ENCODE assay signal across 6 cellular contexts in the genomic region with DNA sequence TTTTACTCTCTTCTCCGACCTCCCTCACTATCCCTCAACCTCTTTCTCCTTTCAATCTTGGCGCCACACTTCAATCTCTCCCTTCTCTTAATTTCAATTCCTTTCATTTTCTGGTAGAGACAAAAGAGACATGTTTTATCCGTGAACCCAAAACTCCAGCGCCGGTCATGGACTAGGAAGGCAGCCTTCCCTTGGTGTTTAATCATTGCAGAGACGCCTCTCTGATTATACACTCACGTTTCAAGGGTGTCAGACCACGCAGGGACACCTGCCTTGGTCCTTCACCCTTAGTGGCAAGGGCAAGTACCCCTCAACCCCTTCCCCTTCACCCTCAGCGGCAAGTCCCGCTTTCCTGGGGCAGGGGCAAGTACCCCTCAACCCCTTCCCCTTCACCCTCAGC.
DNase-seq lines count a peak whose midpoint lies in the region; TF ChIP-seq lines count a peak whose summit lies in the region.
"Not testable (repeated sequence)": the region's sequence is repeated elsewhere in the genome, so short reads cannot be mapped to it uniquely, and the experiment has no call there.

No MANE protein-coding gene starts in this region.

- H3K14ac ChIP-seq in H9 (ENCODE audit: insufficient read depth, low read length) = not testable (repeated sequence)

- not testable (repeated sequence) for H3T11ph ChIP-seq in H9 (ENCODE audit: low read length)

- H4K5ac ChIP-seq in H9 (ENCODE audit: insufficient read length, low read depth, low read length) = not testable (repeated sequence)

- not testable (repeated sequence) for H3K27ac ChIP-seq in H9 (ENCODE audit: insufficient read length, low read depth, low read length); endodermal cell (ENCODE audit: low read depth, low read length)
- H3K27ac ChIP-seq in HUES64 (ENCODE audit: low read depth, low read length) = peak overlapping the region; percentile 24; the same call in 1 of the 2 replicates

- H3K4me1 Mint-ChIP-seq in H9 (peaks cover 36 to 61% of the 10 kb centered on the region in 2 experiments), endodermal cell (peaks cover 33% of the 10 kb centered on the region)

- H3K56ac ChIP-seq in H9 (ENCODE audit: insufficient read length, low read depth, low read length) = not testable (repeated sequence)

- H3K9me3 ChIP-seq in ES-I3 (ENCODE audit: control insufficient read depth, insufficient read depth, low read length); HUES64 (ENCODE audit: insufficient read depth, low read depth, low read length); endodermal cell (ENCODE audit: control insufficient read depth, low read length); iPS-18c (ENCODE audit: control insufficient read depth, insufficient read depth, low read length): not testable (repeated sequence)
- H3K9me3 ChIP-seq in H9 (ENCODE audit: control insufficient read depth, low read depth, low read length) = peaks cover 12% of the 10 kb centered on the region

- peak overlapping the region; percentile 96 to 98 (median 98) for H3K27ac Mint-ChIP-seq in H9
- H3K27ac Mint-ChIP-seq in endodermal cell = peak overlapping the region; percentile 85

- H3K79me2 ChIP-seq in H9 (ENCODE audit: insufficient read depth, low read length) = peaks cover 13% of the 10 kb centered on the region

- not testable (repeated sequence) for H2BK5ac ChIP-seq in H9 (ENCODE audit: insufficient read length, low read length)

- H3K4me3 Mint-ChIP-seq in H9 = peak overlapping the region; percentile 92
- peak overlapping the region; percentile 72 for H3K4me3 Mint-ChIP-seq in endodermal cell

- H3K4me1 ChIP-seq in ES-I3 (ENCODE audit: insufficient read depth, low read length); H9 (ENCODE audit: insufficient read depth, low read length); endodermal cell (ENCODE audit: control insufficient read depth, insufficient read depth, low read length): not testable (repeated sequence)
- peaks cover 16% of the 10 kb centered on the region for H3K4me1 ChIP-seq in HUES64 (ENCODE audit: insufficient read depth, low read length)

- H3K79me1 ChIP-seq in H9 (ENCODE audit: insufficient read depth, low read depth, low read length, poor library complexity, severe bottlenecking) = not testable (repeated sequence)

- H2AFZ ChIP-seq in H9 (ENCODE audit: low read length) = not testable (repeated sequence)

- H3K27me3 ChIP-seq in H9 (ENCODE audit: insufficient read depth, low read length); HUES64 (ENCODE audit: insufficient read depth, low read length); endodermal cell (ENCODE audit: control insufficient read depth, insufficient read depth, low read length, poor library complexity, severe bottlenecking): not testable (repeated sequence)

- H3K36me3 Mint-ChIP-seq in H9 (ENCODE audit: insufficient read depth in 1 of 3, low read depth in 3 of 3) (peaks cover 57 to 61% (median 57%) of the 10 kb centered on the region in 3 experiments), endodermal cell (ENCODE audit: low read depth) (peaks cover 21% of the 10 kb centered on the region)

- not testable (repeated sequence) for H4K20me1 ChIP-seq in H9 (ENCODE audit: control insufficient read depth, insufficient read depth, insufficient read length)

- H2BK12ac ChIP-seq in H9 (ENCODE audit: insufficient read length, low read depth, low read length) = not testable (repeated sequence)

- H3K27me3 Mint-ChIP-seq in H9 (ENCODE audit: low read depth); endodermal cell (ENCODE audit: insufficient read depth): not testable (repeated sequence)

- not testable (repeated sequence) for H2AK5ac ChIP-seq in H9 (ENCODE audit: insufficient read length, low read length)

- H3K4me3 ChIP-seq in HUES64 (ENCODE audit: low read length) = peak overlapping the region; percentile 56
- not testable (repeated sequence) for H3K4me3 ChIP-seq in endodermal cell (ENCODE audit: low read length)
- peak overlapping the region; percentile 72 for H3K4me3 ChIP-seq in iPS-11a (ENCODE audit: low read depth, low read length)
- peak overlapping the region; percentile 51 for H3K4me3 ChIP-seq in iPS-18c (ENCODE audit: insufficient read depth, low read depth, low read length)

- DNase-seq in H9, endodermal cell: not testable (repeated sequence)

- H3K4ac ChIP-seq in H9 (ENCODE audit: low read depth, low read length) = not testable (repeated sequence)

- H2BK15ac ChIP-seq in H9 (ENCODE audit: low read depth, low read length) = not testable (repeated sequence)

- peaks cover 15 to 35% of the 10 kb centered on the region in 2 experiments for H3K9me3 Mint-ChIP-seq in H9
- peaks cover 18% of the 10 kb centered on the region for H3K9me3 Mint-ChIP-seq in endodermal cell

- peak overlapping the region; percentile 37 for H3K4me2 ChIP-seq in H9 (ENCODE audit: insufficient read depth, insufficient read length, low read length)

- not testable (repeated sequence) for H3K18ac ChIP-seq in H9 (ENCODE audit: insufficient read length, low read depth, low read length)

- H4K91ac ChIP-seq in H9 (ENCODE audit: insufficient read length, low read depth, low read length) = not testable (repeated sequence)

- not testable (repeated sequence) for H2BK20ac ChIP-seq in H9 (ENCODE audit: low read depth, low read length, poor library complexity, severe bottlenecking)

- H3K9ac ChIP-seq in ES-I3 (ENCODE audit: low read depth, low read length) = peak overlapping the region; percentile 61
- peak overlapping the region; percentile 39 for H3K9ac ChIP-seq in H9 (ENCODE audit: extremely low read depth, insufficient read length, low read length)
- peak overlapping the region; percentile 80 for H3K9ac ChIP-seq in HUES64 (ENCODE audit: low read depth, low read length)
- H3K9ac ChIP-seq in endodermal cell (ENCODE audit: extremely low read depth, low read length, poor library complexity, severe bottlenecking) = not testable (repeated sequence)

- not testable (repeated sequence) for TF ChIP-seq CTCF in H9 (conservative IDR thresholded peaks at IDR 0.05); endodermal cell (conservative IDR thresholded peaks at IDR 0.05)

- H3K36me3 ChIP-seq in ES-I3 (ENCODE audit: insufficient read depth, low read length); endodermal cell (ENCODE audit: control insufficient read depth, insufficient read depth, low read length): not testable (repeated sequence)
- peaks cover 12% of the 10 kb centered on the region for H3K36me3 ChIP-seq in HUES64 (ENCODE audit: insufficient read depth, low read length)

- not testable (repeated sequence) for H2BK120ac ChIP-seq in H9 (ENCODE audit: low read depth, low read length, poor library complexity, severe bottlenecking)

- not testable (repeated sequence) for H3K23me2 ChIP-seq in H9 (ENCODE audit: insufficient read length, low read depth, low read length, poor library complexity, severe bottlenecking)

- WGBS in H9 (ENCODE audit: extremely low coverage, insufficient read length, low lambda C conversion rate) = no CpG with 5 or more reads among the region's 10 CpGs
- WGBS in HUES64 = 65% methylated on average over 8 of the region's 10 CpGs
- WGBS in endodermal cell (ENCODE audit: insufficient coverage in 1 of 2, insufficient read length in 1 of 2), 2 experiments = 73% methylated on average over 8 of the region's 10 CpGs; no CpG with 5 or more reads in 1 of the 2 experiments

- not testable (repeated sequence) for H3K23ac ChIP-seq in H9 (ENCODE audit: insufficient read length, low read depth, low read length)

- not testable (repeated sequence) for H4K8ac ChIP-seq in H9 (replicated peaks; ENCODE audit: insufficient read length, low read depth, low read length)
